In genomic region chr20:25078662-25079061, GRCh38 we compare ENCODE assay signal across 1 cellular context.
TF ChIP-seq lines count a peak whose summit lies in the region.

No MANE protein-coding gene starts in this region.

TF ChIP-seq in HepG2, 621 proteins besides CTCF, POLR2A, EP300 and RAD21:
- TF ChIP-seq ZNF263 (CRISPR knock-in tag; IDR thresholded peaks at IDR 0.05) (no peak), ZNF17 (CRISPR knock-in tag; IDR thresholded peaks at IDR 0.05) (no peak), GATA4 (IDR thresholded peaks at IDR 0.05; ENCODE audit: borderline replicate concordance, low read depth) (no peak), CREB1 (IDR thresholded peaks at IDR 0.05) (no peak), CREB1 (CRISPR knock-in tag; IDR thresholded peaks at IDR 0.05) (no peak), TP53 (CRISPR knock-in tag; conservative IDR thresholded peaks at IDR 0.05) (no peak), JARID2 (CRISPR knock-in tag; IDR thresholded peaks at IDR 0.05; ENCODE audit: insufficient replicate concordance) (no peak), ATAD3A (CRISPR knock-in tag; IDR thresholded peaks at IDR 0.05) (no peak)
